Comparison of ENCODE assay signal across 20 cellular contexts in genomic region chr10:124286621-124287020, GRCh38.
DNase-seq lines count a peak whose midpoint lies in the region; ATAC-seq and TF ChIP-seq lines count a peak whose summit lies in the region.
"Had no signal": no experiment of that assay in that cellular context is flagged by ENCODE, and none has a peak within 500 bp of the region (broad histone marks: within the 10 kb centered on the region; RNA-seq: fewer than 3 reads in every experiment).

No MANE protein-coding gene starts in this region.

- ATAC-seq in left lobe of liver = no peak
- ATAC-seq: HCT116, T-cell had no signal

- intact Hi-C loops in CD14-positive monocyte (cut with micrococcal nuclease) (no loop called here), tibial artery (cut with DNase I; ENCODE audit: low total_unique reads) (no loop called here)

- TF ChIP-seq EP300 in tibial nerve (IDR thresholded peaks at IDR 0.05) = no peak

- peak; percentile 16 for DNase-seq in CD14-positive monocyte (ENCODE audit: low spot score)
- peak; percentile 20 for DNase-seq in endodermal cell
- DNase-seq in tibial artery = peak in 1 of 2 donors; percentile 28
- DNase-seq in tibial nerve (ENCODE audit: low spot score in 2 of 2) = no peak
- no peak for DNase-seq in NCI-H446 treated with DMSO at 0.1 percent for 48 hours (lab: John Stamatoyannopoulos, UW)
- DNase-seq in left lobe of liver (ENCODE audit: low spot score) = no peak
- DNase-seq: CD4-positive, CD25-positive, alpha-beta regulatory T cell; DMS153; DND-41; NCI-H1105 treated with DMSO at 0.1 percent for 48 hours; NCI-H146; NCI-H1930; NCI-H2107; NCI-H524 treated with DMSO at 0.1 percent for 48 hours; NCI-H774; SHP77; T-cell had no signal

- TF ChIP-seq POLR2A in tibial nerve (IDR thresholded peaks at IDR 0.05) = no peak

- H3K4me1 ChIP-seq in KMS-11 (ENCODE audit: low read depth, poor library complexity, severe bottlenecking) = peaks cover 41% of the 10 kb centered on the region
- no peaks in the 10 kb centered on the region for H3K4me1 ChIP-seq in endodermal cell (ENCODE audit: control insufficient read depth, insufficient read depth, low read length)
- H3K4me1 ChIP-seq in tibial artery = peaks cover 0 to 25% (median 7%) of the 10 kb centered on the region in 4 donors
- H3K4me1 ChIP-seq in tibial nerve = no peaks in the 10 kb centered on the region

- H3K79me2 ChIP-seq in KMS-11 (ENCODE audit: insufficient read depth, low read depth) = no peaks in the 10 kb centered on the region

- 72% methylated on average over 1 of the region's 1 CpG; no CpG with 5 or more reads in 1 of the 2 experiments for WGBS in endodermal cell (ENCODE audit: insufficient coverage in 1 of 2, insufficient read length in 1 of 2), 2 experiments
- WGBS in tibial nerve, 2 donors = 57 to 82% methylated on average over 1 of the region's 1 CpG

- peak overlapping the region in 1 of 2 donors; percentile 67 for H3K4me3 Mint-ChIP-seq in CD14-positive monocyte
- H3K4me3 Mint-ChIP-seq in endodermal cell = no peak overlapping the region
- H3K4me3 Mint-ChIP-seq: CD4-positive, CD25-positive, alpha-beta regulatory T cell; T-cell had no signal

- H4K20me1 ChIP-seq in KMS-11 (ENCODE audit: insufficient read depth) = no peaks in the 10 kb centered on the region

- H3K27ac ChIP-seq in KMS-11 (no peak overlapping the region), endodermal cell (ENCODE audit: low read depth, low read length) (no peak overlapping the region), tibial artery (peak overlapping the region; percentile 43 to 58), tibial nerve (no peak overlapping the region)
- H3K27ac ChIP-seq: RWPE1 had no signal

- no peaks in the 10 kb centered on the region for H3K9me3 ChIP-seq in endodermal cell (ENCODE audit: control insufficient read depth, low read length)
- no peaks in the 10 kb centered on the region for H3K9me3 ChIP-seq in tibial artery
- H3K9me3 ChIP-seq in tibial nerve = no peaks in the 10 kb centered on the region

- no peak overlapping the region for H3K4me3 ChIP-seq in KMS-11 (IDR thresholded peaks at IDR 0.05; ENCODE audit: insufficient read depth, low read depth, low read length)
- no peak overlapping the region for H3K4me3 ChIP-seq in endodermal cell (ENCODE audit: low read length)
- no peak overlapping the region for H3K4me3 ChIP-seq in tibial artery
- H3K4me3 ChIP-seq in tibial nerve = no peak overlapping the region

- H3K4me2 ChIP-seq in KMS-11 = 0 out of 2 replicates have a peak overlapping the region, but pooled peaks have one; percentile 5

- H3K36me3 Mint-ChIP-seq in CD14-positive monocyte (peaks cover 1 to 5% of the 10 kb centered on the region in 2 donors), endodermal cell (ENCODE audit: low read depth) (no peaks in the 10 kb centered on the region)
- H3K36me3 Mint-ChIP-seq: CD4-positive, CD25-positive, alpha-beta regulatory T cell; T-cell had no signal

- H3K27ac Mint-ChIP-seq in CD14-positive monocyte = peak overlapping the region; percentile 88 to 97 (median 90)
- no peak overlapping the region for H3K27ac Mint-ChIP-seq in endodermal cell
- H3K27ac Mint-ChIP-seq: CD4-positive, CD25-positive, alpha-beta regulatory T cell; T-cell had no signal

- H3K36me3 ChIP-seq in KMS-11 (ENCODE audit: insufficient read depth) (no peaks in the 10 kb centered on the region), endodermal cell (ENCODE audit: control insufficient read depth, insufficient read depth, low read length) (no peaks in the 10 kb centered on the region), tibial artery (no peaks in the 10 kb centered on the region), tibial nerve (no peaks in the 10 kb centered on the region)

- H3K9ac ChIP-seq in KMS-11 (no peak overlapping the region), endodermal cell (ENCODE audit: extremely low read depth, low read length, poor library complexity, severe bottlenecking) (no peak overlapping the region)

- TF ChIP-seq CTCF in CD14-positive monocyte (IDR thresholded peaks at IDR 0.05) (no peak), KMS-11 (conservative IDR thresholded peaks at IDR 0.05; ENCODE audit: low read depth, low read length) (no peak), endodermal cell (conservative IDR thresholded peaks at IDR 0.05) (no peak), tibial artery (IDR thresholded peaks at IDR 0.05) (no peak), tibial nerve (IDR thresholded peaks at IDR 0.05) (no peak)

- H3K27me3 Mint-ChIP-seq in CD14-positive monocyte (ENCODE audit: low read depth in 3 of 3) = peaks cover 0 to 4% (median 1%) of the 10 kb centered on the region in 3 donors
- no peaks in the 10 kb centered on the region for H3K27me3 Mint-ChIP-seq in endodermal cell (ENCODE audit: insufficient read depth)
- H3K27me3 Mint-ChIP-seq: CD4-positive, CD25-positive, alpha-beta regulatory T cell had no signal

- peaks cover 0 to 2% (median 0%) of the 10 kb centered on the region in 7 donors for H3K9me3 Mint-ChIP-seq in CD14-positive monocyte
- H3K9me3 Mint-ChIP-seq in endodermal cell = no peaks in the 10 kb centered on the region
- H3K9me3 Mint-ChIP-seq: CD4-positive, CD25-positive, alpha-beta regulatory T cell; T-cell had no signal

- H2AFZ ChIP-seq in KMS-11 (ENCODE audit: low read depth) = no peak overlapping the region

- peaks cover 82% of the 10 kb centered on the region for H3K4me1 Mint-ChIP-seq in CD14-positive monocyte
- H3K4me1 Mint-ChIP-seq in endodermal cell = no peaks in the 10 kb centered on the region
- H3K4me1 Mint-ChIP-seq: CD4-positive, CD25-positive, alpha-beta regulatory T cell; T-cell had no signal

- H3K27me3 ChIP-seq in KMS-11 (ENCODE audit: insufficient read depth, low read depth) = no peaks in the 10 kb centered on the region
- H3K27me3 ChIP-seq in endodermal cell (ENCODE audit: control insufficient read depth, insufficient read depth, low read length, poor library complexity, severe bottlenecking) = no peaks in the 10 kb centered on the region
- H3K27me3 ChIP-seq in tibial artery = no peaks in the 10 kb centered on the region
- no peaks in the 10 kb centered on the region for H3K27me3 ChIP-seq in tibial nerve

Comparison
In these comparisons a context has a peak if more than half of its experiments do, and no peak if none do; other contexts are left out.
1. DNase-seq: peak in CD14-positive monocyte (single experiment) and endodermal cell (single experiment); none in tibial nerve (0 of 2), NCI-H446 treated with DMSO at 0.1 percent for 48 hours (single experiment) and left lobe of liver (single experiment).
2. H3K27ac ChIP-seq: peak in tibial artery (2 of 2); none in KMS-11 (single experiment), endodermal cell (single experiment) and tibial nerve (0 of 4).